ENCODE assay signal across 15 cellular contexts in genomic region chr6:52364480-52365166, GRCh38. TPM values are rescaled to one million over a fixed set of nuclear protein-coding genes. Genes with fewer than 3 reads are reported as not detected.
A peak's percentile ranks its signal among the peaks of the same experiment; 100 is the strongest.
DNase-seq lines count a peak whose midpoint lies in the region; ATAC-seq and TF ChIP-seq lines count a peak whose summit lies in the region.
"Had no signal": no experiment of that assay in that cellular context is flagged by ENCODE, and none has a peak within 500 bp of the region (broad histone marks: within the 10 kb centered on the region; RNA-seq: fewer than 3 reads in every experiment).

No MANE protein-coding gene starts in this region.

- peaks cover 0 to 59% (median 49%) of the 10 kb centered on the region in 4 donors for H3K4me1 ChIP-seq in sigmoid colon

- H3K27me3 ChIP-seq in sigmoid colon, result no peaks in the 10 kb centered on the region
- H3K27me3 ChIP-seq: heart right ventricle had no signal

- POLR2A ChIA-PET in activated CD8-positive, alpha-beta T cell treated with anti-CD3 and anti-CD28 coated beads, Interleukin-2, amount 10 ng/mL, durations not matched to agents 7 days and 5 days (lab: Charles Lee), result interaction anchor here (0.7 to 3.6 kb wide), 3 partner anchors 16 to 39 kb away, joined by 3 to 58 read pairs (median 3); no protein-coding TSS in a partner anchor

- TF ChIP-seq POLR2A in sigmoid colon (IDR thresholded peaks at IDR 0.05), result no peak

- TF ChIP-seq EP300 in sigmoid colon (IDR thresholded peaks at IDR 0.05), result no peak

- peak overlapping the region; percentile 30 for H3K27ac Mint-ChIP-seq in activated T-cell treated with anti-CD3 and anti-CD28 coated beads, Interleukin-2, amount 50 U/mL, for 24 hours
- no peak overlapping the region for H3K27ac Mint-ChIP-seq in activated CD8-positive, alpha-beta T cell treated with anti-CD3 and anti-CD28 coated beads, Interleukin-2, amount 10 ng/mL, durations not matched to agents 7 days and 5 days
- H3K27ac Mint-ChIP-seq: WTC11 had no signal

- 83 to 85% methylated on average over 5 of the region's 5 CpGs for WGBS in sigmoid colon, 2 donors

- H3K9me3 Mint-ChIP-seq in activated T-cell treated with anti-CD3 and anti-CD28 coated beads, Interleukin-2, amount 50 U/mL, for 24 hours, result no peaks in the 10 kb centered on the region
- peaks cover 7% of the 10 kb centered on the region for H3K9me3 Mint-ChIP-seq in activated CD8-positive, alpha-beta T cell treated with anti-CD3 and anti-CD28 coated beads, Interleukin-2, amount 10 ng/mL, durations not matched to agents 7 days and 5 days (ENCODE audit: insufficient read depth)
- H3K9me3 Mint-ChIP-seq: WTC11 had no signal

- peak overlapping the region; percentile 37 for H3K4me3 Mint-ChIP-seq in activated T-cell treated with anti-CD3 and anti-CD28 coated beads, Interleukin-2, amount 50 U/mL, for 24 hours
- peak overlapping the region; percentile 32 for H3K4me3 Mint-ChIP-seq in activated CD8-positive, alpha-beta T cell treated with anti-CD3 and anti-CD28 coated beads, Interleukin-2, amount 10 ng/mL, durations not matched to agents 7 days and 5 days

- no peaks in the 10 kb centered on the region for H3K27me3 Mint-ChIP-seq in activated T-cell treated with anti-CD3 and anti-CD28 coated beads, Interleukin-2, amount 50 U/mL, for 24 hours
- no peaks in the 10 kb centered on the region for H3K27me3 Mint-ChIP-seq in activated CD8-positive, alpha-beta T cell treated with anti-CD3 and anti-CD28 coated beads, Interleukin-2, amount 10 ng/mL, durations not matched to agents 7 days and 5 days (ENCODE audit: low read depth)

- H3K4me1 Mint-ChIP-seq in activated T-cell treated with anti-CD3 and anti-CD28 coated beads, Interleukin-2, amount 50 U/mL, for 24 hours (ENCODE audit: low read depth), result peaks cover 66% of the 10 kb centered on the region
- peaks cover 42% of the 10 kb centered on the region for H3K4me1 Mint-ChIP-seq in activated CD8-positive, alpha-beta T cell treated with anti-CD3 and anti-CD28 coated beads, Interleukin-2, amount 10 ng/mL, durations not matched to agents 7 days and 5 days (ENCODE audit: low read depth)

- H3K4me3 ChIP-seq in sigmoid colon, result no peak overlapping the region
- H3K4me3 ChIP-seq: A549, heart right ventricle had no signal

- ATAC-seq in activated CD8-positive, alpha-beta T cell treated with anti-CD3 and anti-CD28 coated beads, Interleukin-2, amount 10 ng/mL, durations not matched to agents 7 days and 5 days, result no peak
- ATAC-seq: A549, heart right ventricle, left cardiac atrium, WTC11 had no signal

- intact Hi-C loops in head of caudate nucleus (cut with DNase I) (loop anchor here (5.0 kb wide), 1 partner anchor 38 kb away; no protein-coding TSS in a partner anchor), sigmoid colon (cut with DNase I) (loop anchor here (5.0 kb wide), 1 partner anchor 62 kb away; no protein-coding TSS in a partner anchor)

- no peaks in the 10 kb centered on the region for H3K9me3 ChIP-seq in sigmoid colon
- H3K9me3 ChIP-seq: A549, heart right ventricle had no signal

- no peak for TF ChIP-seq CTCF in sigmoid colon (IDR thresholded peaks at IDR 0.05)

- peak overlapping the region in 3 of 4 donors; percentile 23 to 58 (median 57) for H3K27ac ChIP-seq in sigmoid colon
- H3K27ac ChIP-seq: A549, heart right ventricle had no signal

- H3K36me3 Mint-ChIP-seq in activated T-cell treated with anti-CD3 and anti-CD28 coated beads, Interleukin-2, amount 50 U/mL, for 24 hours (ENCODE audit: low read depth), result peaks cover 58% of the 10 kb centered on the region
- H3K36me3 Mint-ChIP-seq in activated CD8-positive, alpha-beta T cell treated with anti-CD3 and anti-CD28 coated beads, Interleukin-2, amount 10 ng/mL, durations not matched to agents 7 days and 5 days (ENCODE audit: low read depth), result peaks cover 53% of the 10 kb centered on the region

- DNase-seq in activated T-cell treated with anti-CD3 and anti-CD28 coated beads, Interleukin-2, amount 50 U/mL, for 24 hours, result no peak
- DNase-seq in activated T-cell treated with anti-CD3 and anti-CD28 coated beads, Interleukin-2, amount 50 U/mL, for 48 hours, result no peak
- DNase-seq in activated CD8-positive, alpha-beta T cell treated with anti-CD3 and anti-CD28 coated beads, Interleukin-2, amount 10 ng/mL, durations not matched to agents 7 days and 5 days, result no peak
- DNase-seq in head of caudate nucleus, result peak in 39 of 42 donors; percentile 10 to 80 (median 50)
- DNase-seq in sigmoid colon, result no peak
- no peak for DNase-seq in islet precursor cell
- no peak for DNase-seq in NOMO-1 treated with dmso at 0.1 percent for 144 hours (lab: John Stamatoyannopoulos, UW; ENCODE audit: unreplicated experiment)
- DNase-seq in DMS53 (lab: John Stamatoyannopoulos, UW), result no peak
- DNase-seq: GF-D8, heart right ventricle, left cardiac atrium, NCI-H1930, NCI-H526 treated with DMSO at 0.1 percent for 48 hours had no signal

- H3K36me3 ChIP-seq in sigmoid colon, result no peaks in the 10 kb centered on the region

- CTCF ChIA-PET in activated CD8-positive, alpha-beta T cell treated with anti-CD3 and anti-CD28 coated beads, Interleukin-2, amount 10 ng/mL, durations not matched to agents 7 days and 5 days (lab: Charles Lee), result interaction anchor here (1.0 to 7.9 kb wide), 6 partner anchors 12 to 80 kb away, joined by 4 to 103 read pairs (median 48); partner anchors contain the start of gene MCM3

RNA-seq across cellular contexts. Expression of gene PAQR8, which starts 2.7 kb away (rescaled TPM):
- 10 to 100 TPM; 23.0 to 25.7 TPM for total RNA-seq in activated CD8-positive, alpha-beta T cell treated with anti-CD3 and anti-CD28 coated beads, Interleukin-2, amount 10 ng/mL, durations not matched to agents 7 days and 5 days
- 10 to 100 TPM; 12.2 to 17.4 (median 13.8) TPM for total RNA-seq in sigmoid colon
- 10 to 100 TPM; 15.6 to 49.2 (median 16.4) TPM for polyA plus RNA-seq in sigmoid colon

RNA-seq across cellular contexts. Expression of gene EFHC1, which starts 55.5 kb away (rescaled TPM):
- total RNA-seq in activated CD8-positive, alpha-beta T cell treated with anti-CD3 and anti-CD28 coated beads, Interleukin-2, amount 10 ng/mL, durations not matched to agents 7 days and 5 days, result 1 to 10 TPM; 1.4 to 2.5 TPM
- 10 to 100 TPM; 15.9 to 38.5 (median 19.1) TPM for total RNA-seq in sigmoid colon
- 1 to 10 TPM; 1.8 to 6.9 (median 2.4) TPM for polyA plus RNA-seq in sigmoid colon

Comparison
In these comparisons a context has a peak if more than half of its experiments do, and no peak if none do; other contexts are left out.
1. DNase-seq: peak in head of caudate nucleus (39 of 42); none in activated T-cell treated with anti-CD3 and anti-CD28 coated beads, Interleukin-2, amount 50 U/mL, for 24 hours (single experiment), activated T-cell treated with anti-CD3 and anti-CD28 coated beads, Interleukin-2, amount 50 U/mL, for 48 hours (0 of 2), activated CD8-positive, alpha-beta T cell treated with anti-CD3 and anti-CD28 coated beads, Interleukin-2, amount 10 ng/mL, durations not matched to agents 7 days and 5 days (single experiment), sigmoid colon (single experiment), islet precursor cell (single experiment), NOMO-1 treated with dmso at 0.1 percent for 144 hours (single experiment) and DMS53 (single experiment).
2. RNA of gene EFHC1, which starts 55.5 kb away (total RNA-seq): 15.9 to 38.5 TPM in sigmoid colon; 1.4 to 2.5 TPM in activated CD8-positive, alpha-beta T cell treated with anti-CD3 and anti-CD28 coated beads, Interleukin-2, amount 10 ng/mL, durations not matched to agents 7 days and 5 days; every median in the first group is over 4 times any median in the second.